11 cellular contexts compared by ENCODE assay signal in the genomic region with DNA sequence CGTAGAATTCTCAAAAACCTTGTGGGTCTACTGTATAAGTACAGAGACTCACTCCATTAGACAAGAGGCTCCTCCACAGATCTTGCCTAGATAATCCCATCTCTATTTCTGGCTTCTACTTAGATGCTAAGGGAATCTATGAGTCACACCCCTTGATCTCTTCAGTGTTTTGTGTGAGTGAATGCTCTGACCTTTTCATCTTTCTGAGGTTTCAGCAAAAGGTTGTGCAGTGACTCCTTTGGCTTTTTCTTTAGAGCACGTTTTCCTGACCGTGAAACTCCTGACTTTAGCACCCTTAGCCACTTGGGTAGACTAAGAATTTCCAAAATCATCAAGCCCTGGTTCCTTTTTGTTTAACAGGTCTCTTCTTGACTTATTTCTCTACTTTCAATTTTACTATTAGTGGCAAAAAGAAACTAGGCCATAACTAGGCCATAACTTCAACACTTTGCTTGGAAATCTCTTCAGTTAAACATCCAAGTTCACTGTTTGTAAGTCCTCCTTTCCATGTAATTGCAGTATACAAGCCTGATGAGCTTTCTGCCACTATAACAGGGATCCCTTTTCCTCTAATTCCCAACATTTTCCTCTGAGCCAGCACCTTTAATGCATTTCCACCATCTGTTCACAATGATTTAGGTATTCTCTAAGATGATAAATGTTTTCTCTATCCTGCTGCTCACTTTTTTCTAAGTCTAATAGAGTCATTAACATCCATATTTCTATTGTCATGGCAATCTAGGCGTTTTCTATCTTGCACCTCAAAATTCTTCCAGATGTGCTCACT. TPM values are rescaled to one million over a fixed set of nuclear protein-coding genes. Genes with fewer than 3 reads are reported as not detected.
DNase-seq lines count a peak whose midpoint lies in the region; ATAC-seq and TF ChIP-seq lines count a peak whose summit lies in the region.
"Had no signal": no experiment of that assay in that cellular context is flagged by ENCODE, and none has a peak within 500 bp of the region (broad histone marks: within the 10 kb centered on the region; RNA-seq: fewer than 3 reads in every experiment).

No MANE protein-coding gene starts in this region.

- H3F3A ChIP-seq in GM23338 (replicated peaks; ENCODE audit: low read depth): no peaks in the 10 kb centered on the region

- H3K36me3 Mint-ChIP-seq in WTC11 (peaks cover 40% of the 10 kb centered on the region), GM23338 (ENCODE audit: low read depth) (peaks cover 60% of the 10 kb centered on the region)

- H3K9me2 ChIP-seq in hepatocyte (replicated peaks; ENCODE audit: insufficient read depth) (no peaks in the 10 kb centered on the region), GM23338 (ENCODE audit: insufficient read depth) (no peaks in the 10 kb centered on the region)

- 82% methylated on average over 4 of the region's 4 CpGs for WGBS in hepatocyte (ENCODE audit: low lambda C conversion rate, missing lambda C conversion rate)

- H3K27me3 ChIP-seq in hepatocyte (no peaks in the 10 kb centered on the region), GM23338 (ENCODE audit: insufficient read depth) (no peaks in the 10 kb centered on the region)
- H3K27me3 ChIP-seq: esophagus muscularis mucosa had no signal

- CTCF ChIA-PET in WTC11 (lab: Charles Lee): no interaction called here

- no peak overlapping the region for H3K27ac ChIP-seq in hepatocyte
- H3K27ac ChIP-seq in GM23338 (ENCODE audit: low read depth): no peak overlapping the region
- H3K27ac ChIP-seq: esophagus muscularis mucosa, psoas muscle, thoracic aorta had no signal

- H2AFZ ChIP-seq in hepatocyte (no peak overlapping the region), GM23338 (no peak overlapping the region)

- H3K4me1 Mint-ChIP-seq in WTC11 (no peaks in the 10 kb centered on the region), GM23338 (no peaks in the 10 kb centered on the region)

- H3K4me2 ChIP-seq in hepatocyte (no peak overlapping the region), GM23338 (no peak overlapping the region)

- H4K20me1 ChIP-seq in hepatocyte (ENCODE audit: insufficient read depth, poor library complexity, severe bottlenecking) (no peaks in the 10 kb centered on the region), GM23338 (replicated peaks; ENCODE audit: insufficient read depth) (no peaks in the 10 kb centered on the region)

- H3K79me2 ChIP-seq in hepatocyte (no peaks in the 10 kb centered on the region), GM23338 (replicated peaks; ENCODE audit: insufficient read depth) (no peaks in the 10 kb centered on the region)

- ATAC-seq in GM21529 (IDR thresholded peaks at IDR 0.05; ENCODE audit: unreplicated experiment) (peak; percentile 45), WTC11 (no peak), GM23338 (no peak)

- H3K27ac Mint-ChIP-seq in WTC11 (no peak overlapping the region), GM23338 (no peak overlapping the region)

- H3K4me3 Mint-ChIP-seq in WTC11 (no peak overlapping the region), GM23338 (no peak overlapping the region)

- no peaks in the 10 kb centered on the region for H3K9me3 ChIP-seq in hepatocyte (ENCODE audit: low read depth)
- H3K9me3 ChIP-seq: esophagus muscularis mucosa, psoas muscle, thoracic aorta had no signal

- no peaks in the 10 kb centered on the region for H3K27me3 Mint-ChIP-seq in WTC11 (ENCODE audit: low read depth)
- H3K27me3 Mint-ChIP-seq in GM23338 (ENCODE audit: insufficient read depth, low read depth, poor library complexity): no peaks in the 10 kb centered on the region

- H3K4me1 ChIP-seq in hepatocyte (ENCODE audit: insufficient read depth): no peaks in the 10 kb centered on the region
- no peaks in the 10 kb centered on the region for H3K4me1 ChIP-seq in GM23338 (ENCODE audit: insufficient read depth)
- H3K4me1 ChIP-seq: esophagus muscularis mucosa, psoas muscle had no signal

- H3K4me3 ChIP-seq in hepatocyte (no peak overlapping the region), GM23338 (no peak overlapping the region)
- H3K4me3 ChIP-seq: esophagus muscularis mucosa, psoas muscle, thoracic aorta had no signal

- H3K36me3 ChIP-seq in hepatocyte (replicated peaks; ENCODE audit: insufficient read depth, low read depth) (no peaks in the 10 kb centered on the region), GM23338 (ENCODE audit: insufficient read depth) (no peaks in the 10 kb centered on the region; the same call in 1 of the 2 replicates)

- DNase-seq in GM10266 (ENCODE audit: extremely low spot score) (peak; percentile 50), RKO (ENCODE audit: low spot score) (peak; percentile 46), hepatocyte (ENCODE audit: low spot score) (peak; percentile 26), WTC11 (ENCODE audit: low spot score) (no peak), RPMI8226 (no peak), DMS114 treated with DMSO at 0.1 percent for 48 hours (lab: John Stamatoyannopoulos, UW; ENCODE audit: unreplicated experiment) (no peak), GM23338 (ENCODE audit: low spot score) (no peak)
- DNase-seq: psoas muscle had no signal

- POLR2A ChIA-PET in WTC11 (lab: Charles Lee): no interaction called here

- TF ChIP-seq CTCF in GM10266 (IDR thresholded peaks at IDR 0.05; ENCODE audit: control insufficient read depth, insufficient read depth, low read depth, missing control alignments): no peak
- no peak for TF ChIP-seq CTCF in hepatocyte (IDR thresholded peaks at IDR 0.05; ENCODE audit: poor library complexity)
- TF ChIP-seq CTCF in WTC11 (IDR thresholded peaks at IDR 0.05): no peak
- TF ChIP-seq CTCF in GM23338 (conservative IDR thresholded peaks at IDR 0.05; ENCODE audit: low read depth in 2 of 2): no peak

- H3K9me3 Mint-ChIP-seq in WTC11 (no peaks in the 10 kb centered on the region), GM23338 (no peaks in the 10 kb centered on the region)

TF ChIP-seq in WTC11, 78 proteins besides CTCF, POLR2A, EP300 and RAD21:
- TF ChIP-seq ZNF121 (CRISPR knock-in tag; IDR thresholded peaks at IDR 0.05) (no peak), NFE2L1 (CRISPR knock-in tag; IDR thresholded peaks at IDR 0.05) (no peak), FOXP1 (CRISPR knock-in tag; IDR thresholded peaks at IDR 0.05; ENCODE audit: borderline replicate concordance) (no peak)
TF ChIP-seq in WTC11: peak in this region for 0.

TF ChIP-seq in GM23338, 12 proteins besides CTCF, POLR2A, EP300 and RAD21:
- TF ChIP-seq POLR2AphosphoS5 (IDR thresholded peaks at IDR 0.05; ENCODE audit: low read depth) (no peak), EZH2phosphoT487 (IDR thresholded peaks at IDR 0.05; ENCODE audit: unreplicated experiment) (no peak), ZNF114 (CRISPR knock-in tag; IDR thresholded peaks at IDR 0.05) (no peak)
- TF ChIP-seq, protein P1, sequence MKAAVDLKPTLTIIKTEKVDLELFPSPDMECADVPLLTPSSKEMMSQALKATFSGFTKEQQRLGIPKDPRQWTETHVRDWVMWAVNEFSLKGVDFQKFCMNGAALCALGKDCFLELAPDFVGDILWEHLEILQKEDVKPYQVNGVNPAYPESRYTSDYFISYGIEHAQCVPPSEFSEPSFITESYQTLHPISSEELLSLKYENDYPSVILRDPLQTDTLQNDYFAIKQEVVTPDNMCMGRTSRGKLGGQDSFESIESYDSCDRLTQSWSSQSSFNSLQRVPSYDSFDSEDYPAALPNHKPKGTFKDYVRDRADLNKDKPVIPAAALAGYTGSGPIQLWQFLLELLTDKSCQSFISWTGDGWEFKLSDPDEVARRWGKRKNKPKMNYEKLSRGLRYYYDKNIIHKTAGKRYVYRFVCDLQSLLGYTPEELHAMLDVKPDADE (IDR thresholded peaks at IDR 0.05): no peak

RNA-seq across cellular contexts. Expression of gene COPG2, which starts 19.4 kb away (rescaled TPM):
- total RNA-seq in hepatocyte: 41.0 and 41.9 TPM in 2 replicates
- 3.0 and 6.7 TPM in 2 replicates for polyA plus RNA-seq in hepatocyte
- 50.9 to 68.4 TPM (median 64.9 TPM) in 3 replicates for total RNA-seq in WTC11 (2021)
- total RNA-seq in GM23338 (2014; rRNA removed; shearing (Covaris generic)): 66.3 and 72.4 TPM in 2 replicates
- polyA plus RNA-seq in GM23338 (2016; fragmentation: Nextera tagmentation; extraction: Ambion mirVana): 4.9 and 5.1 TPM in 2 replicates

RNA-seq across cellular contexts. Expression of gene TSGA13, which starts 37.1 kb away (rescaled TPM):
- total RNA-seq in hepatocyte: not detected in 2 replicates
- polyA plus RNA-seq in hepatocyte: not detected in 2 replicates
- not detected in 3 replicates for total RNA-seq in WTC11 (2021)
- total RNA-seq in GM23338 (2014; rRNA removed; shearing (Covaris generic)): not detected in 2 replicates
- polyA plus RNA-seq in GM23338 (2016; fragmentation: Nextera tagmentation; extraction: Ambion mirVana): not detected in 2 replicates
- total RNA-seq: esophagus muscularis mucosa, psoas muscle, thoracic aorta had no signal
- polyA plus RNA-seq: psoas muscle had no signal

Comparison
In these comparisons a context has a peak if more than half of its experiments do, and no peak if none do; other contexts are left out.
1. DNase-seq: peak in GM10266 (single experiment), RKO (single experiment) and hepatocyte (single experiment); none in WTC11 (single experiment), RPMI8226 (single experiment), DMS114 treated with DMSO at 0.1 percent for 48 hours (single experiment) and GM23338 (single experiment).